Comparison of ENCODE assay signal across 8 cellular contexts in genomic region chr1:9654518-9655126, GRCh38. TPM values are rescaled to one million over a fixed set of nuclear protein-coding genes. Genes with fewer than 3 reads are reported as not detected.
DNase-seq lines count a peak whose midpoint lies in the region; ATAC-seq and TF ChIP-seq lines count a peak whose summit lies in the region.
"Not testable (repeated sequence)": the region's sequence is repeated elsewhere in the genome, so short reads cannot be mapped to it uniquely, and the experiment has no call there.

No MANE protein-coding gene starts in this region.

- H3K4me3 Mint-ChIP-seq in CD14-positive monocyte: peak overlapping the region; percentile 97 to 99
- peak overlapping the region; percentile 99 for H3K4me3 Mint-ChIP-seq in activated T-helper 17 cell treated with anti-CD3 and anti-CD28 coated beads, Interleukin-2, amount 50 U/mL, for 72 hours
- peak overlapping the region; percentile 96 for H3K4me3 Mint-ChIP-seq in natural killer cell treated with Interleukin-12 subunit alpha and Interleukin-12 subunit beta and Interleukin-15 and Interleukin-18, amount 100 ng/mL, for 72 hours
- H3K4me3 Mint-ChIP-seq in stimulated activated naive B cell treated with anti-CD40 and anti-IgM and Interleukin-4, amounts not matched to agents 10 μg/mL and 1 μg/mL and 100 μg/mL, for 72 hours: peak overlapping the region; percentile 97

- ATAC-seq in activated CD4-positive, CD25-positive, alpha-beta regulatory T cell treated with anti-CD3 and anti-CD28 coated beads, Interleukin-2, amount 50 U/mL, for 24 hours: peak; percentile 1 to 2
- peak; percentile 20 for ATAC-seq in activated T-helper 17 cell treated with anti-CD3 and anti-CD28 coated beads, Interleukin-2, amount 50 U/mL, for 72 hours (replicated peaks)
- ATAC-seq in natural killer cell treated with Interleukin-12 subunit alpha and Interleukin-12 subunit beta and Interleukin-15 and Interleukin-18, amount 100 ng/mL, for 72 hours: peak; percentile 11 to 14
- ATAC-seq in stimulated activated naive B cell treated with anti-CD40 and anti-IgM and Interleukin-4, amounts not matched to agents 10 μg/mL and 1 μg/mL and 100 μg/mL, for 72 hours (replicated peaks): peak; percentile 25 to 31

- H3K4me1 Mint-ChIP-seq in CD14-positive monocyte: peaks cover 85% of the 10 kb centered on the region
- peaks cover 35% of the 10 kb centered on the region for H3K4me1 Mint-ChIP-seq in activated T-helper 17 cell treated with anti-CD3 and anti-CD28 coated beads, Interleukin-2, amount 50 U/mL, for 72 hours
- peaks cover 58 to 65% of the 10 kb centered on the region in 2 donors for H3K4me1 Mint-ChIP-seq in natural killer cell treated with Interleukin-12 subunit alpha and Interleukin-12 subunit beta and Interleukin-15 and Interleukin-18, amount 100 ng/mL, for 72 hours (ENCODE audit: low read depth in 2 of 2)
- peaks cover 56 to 88% of the 10 kb centered on the region in 2 donors for H3K4me1 Mint-ChIP-seq in stimulated activated naive B cell treated with anti-CD40 and anti-IgM and Interleukin-4, amounts not matched to agents 10 μg/mL and 1 μg/mL and 100 μg/mL, for 72 hours

- peak overlapping the region; percentile 90 to 98 (median 96) for H3K27ac Mint-ChIP-seq in CD14-positive monocyte
- H3K27ac Mint-ChIP-seq in activated T-helper 17 cell treated with anti-CD3 and anti-CD28 coated beads, Interleukin-2, amount 50 U/mL, for 72 hours: peak overlapping the region; percentile 97
- peak overlapping the region; percentile 98 to 99 for H3K27ac Mint-ChIP-seq in natural killer cell treated with Interleukin-12 subunit alpha and Interleukin-12 subunit beta and Interleukin-15 and Interleukin-18, amount 100 ng/mL, for 72 hours
- H3K27ac Mint-ChIP-seq in stimulated activated naive B cell treated with anti-CD40 and anti-IgM and Interleukin-4, amounts not matched to agents 10 μg/mL and 1 μg/mL and 100 μg/mL, for 72 hours: peak overlapping the region; percentile 95

- intact Hi-C loops in CD14-positive monocyte (cut with micrococcal nuclease): loop anchor here (5.0 kb wide), 2 partner anchors 33 to 63 kb away; no protein-coding TSS in a partner anchor

- DNase-seq in CD14-positive monocyte (ENCODE audit: low spot score); natural killer cell treated with Interleukin-12 subunit alpha and Interleukin-12 subunit beta and Interleukin-15 and Interleukin-18, amount 100 ng/mL, for 72 hours (ENCODE audit: low spot score): not testable (repeated sequence)
- DNase-seq in NOMO-1 treated with dmso at 0.1 percent for 144 hours (lab: John Stamatoyannopoulos, UW; ENCODE audit: unreplicated experiment): peak; percentile 81
- DNase-seq in globus pallidus (ENCODE audit: low spot score): peak; percentile 33
- DNase-seq in stimulated activated naive B cell treated with anti-CD40 and anti-IgM and Interleukin-4, amounts not matched to agents 10 μg/mL and 1 μg/mL and 100 μg/mL, for 72 hours: peak; percentile 41

- not testable (repeated sequence) for H3K36me3 Mint-ChIP-seq in CD14-positive monocyte; natural killer cell treated with Interleukin-12 subunit alpha and Interleukin-12 subunit beta and Interleukin-15 and Interleukin-18, amount 100 ng/mL, for 72 hours
- H3K36me3 Mint-ChIP-seq in activated T-helper 17 cell treated with anti-CD3 and anti-CD28 coated beads, Interleukin-2, amount 50 U/mL, for 72 hours (ENCODE audit: low read depth): peaks cover 77% of the 10 kb centered on the region
- peaks cover 30 to 46% of the 10 kb centered on the region in 2 donors for H3K36me3 Mint-ChIP-seq in stimulated activated naive B cell treated with anti-CD40 and anti-IgM and Interleukin-4, amounts not matched to agents 10 μg/mL and 1 μg/mL and 100 μg/mL, for 72 hours

- peak; percentile 6 for TF ChIP-seq POLR2A in GM19193 (IDR thresholded peaks at IDR 0.05; ENCODE audit: extremely low read depth, insufficient read depth, insufficient read length)

- TF ChIP-seq CTCF in CD14-positive monocyte (IDR thresholded peaks at IDR 0.05): not testable (repeated sequence)

- H3K9me3 Mint-ChIP-seq in CD14-positive monocyte; activated T-helper 17 cell treated with anti-CD3 and anti-CD28 coated beads, Interleukin-2, amount 50 U/mL, for 72 hours; natural killer cell treated with Interleukin-12 subunit alpha and Interleukin-12 subunit beta and Interleukin-15 and Interleukin-18, amount 100 ng/mL, for 72 hours; stimulated activated naive B cell treated with anti-CD40 and anti-IgM and Interleukin-4, amounts not matched to agents 10 μg/mL and 1 μg/mL and 100 μg/mL, for 72 hours: not testable (repeated sequence)

- H3K27me3 Mint-ChIP-seq in CD14-positive monocyte (ENCODE audit: low read depth in 3 of 3); activated T-helper 17 cell treated with anti-CD3 and anti-CD28 coated beads, Interleukin-2, amount 50 U/mL, for 72 hours; natural killer cell treated with Interleukin-12 subunit alpha and Interleukin-12 subunit beta and Interleukin-15 and Interleukin-18, amount 100 ng/mL, for 72 hours; stimulated activated naive B cell treated with anti-CD40 and anti-IgM and Interleukin-4, amounts not matched to agents 10 μg/mL and 1 μg/mL and 100 μg/mL, for 72 hours: not testable (repeated sequence)

RNA-seq across cellular contexts. Expression of gene PIK3CD, which starts 3.1 kb away (rescaled TPM):
- polyA plus RNA-seq in CD14-positive monocyte: 10 to 100 TPM; 33.2 to 52.2 TPM
- total RNA-seq in activated T-helper 17 cell treated with anti-CD3 and anti-CD28 coated beads, Interleukin-2, amount 50 U/mL, for 72 hours: 100 to 1,000 TPM; 114 to 120 TPM
- total RNA-seq in natural killer cell treated with Interleukin-12 subunit alpha and Interleukin-12 subunit beta and Interleukin-15 and Interleukin-18, amount 100 ng/mL, for 72 hours: 100 to 1,000 TPM; 273 to 444 TPM
